In the genomic region with DNA sequence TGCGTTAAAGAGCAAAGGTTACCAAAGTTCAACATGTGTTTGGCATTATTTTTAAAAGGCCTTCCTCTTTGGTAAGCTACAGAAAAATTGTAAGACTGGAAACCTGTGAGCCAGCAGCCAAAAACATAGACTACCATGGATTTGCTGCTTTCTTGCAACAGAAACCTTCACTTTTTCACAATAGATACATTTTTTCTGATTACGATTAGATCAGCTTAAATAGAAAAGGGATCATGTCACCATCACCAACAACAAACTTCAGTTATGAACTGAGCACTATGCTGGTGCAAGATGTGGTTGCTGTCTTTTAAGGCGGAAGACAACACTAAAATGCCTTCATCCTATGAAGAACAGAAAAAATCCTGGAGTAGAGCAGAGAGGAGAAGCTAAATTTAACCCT, we compare ENCODE assay signal across 16 cellular contexts.
"Had no signal": no experiment of that assay in that cellular context is flagged by ENCODE, and none has a peak within 500 bp of the region (broad histone marks: within the 10 kb centered on the region; RNA-seq: fewer than 3 reads in every experiment).

No MANE protein-coding gene starts in this region.

- DNase-seq: activated naive CD4-positive, alpha-beta T cell treated with anti-CD3 and anti-CD28 coated beads, Interleukin-2, amount 10 ng/mL, durations not matched to agents 7 days and 5 days; activated T-cell treated with anti-CD3 and anti-CD28 coated beads for 4 hours; adrenal gland; effector CD4-positive, alpha-beta T cell; esophagus squamous epithelium; kidney; left lung; mucosa of descending colon; naive thymus-derived CD4-positive, alpha-beta T cell; nucleus accumbens; small intestine; stimulated activated naive CD8-positive, alpha-beta T cell treated with anti-CD3 and anti-CD28 coated beads, Interleukin-15, Interleukin-2, amounts not matched to agents 100 U/mL and 50 U/mL, for 24 hours; transverse colon had no signal

- H3K4me3 ChIP-seq: adrenal gland, cardiac muscle cell, esophagus squamous epithelium, gastroesophageal sphincter, left lung, mucosa of descending colon, SJSA1, transverse colon had no signal

- H3K27ac ChIP-seq: adrenal gland, cardiac muscle cell, esophagus squamous epithelium, gastroesophageal sphincter, left lung, SJSA1, transverse colon had no signal

- H3K36me3 ChIP-seq: adrenal gland, cardiac muscle cell, esophagus squamous epithelium, gastroesophageal sphincter, left lung, SJSA1, transverse colon had no signal

- H3K9me3 ChIP-seq: adrenal gland, esophagus squamous epithelium, gastroesophageal sphincter, left lung, mucosa of descending colon, SJSA1, transverse colon had no signal

- H3K4me1 ChIP-seq: adrenal gland, esophagus squamous epithelium, SJSA1 had no signal

- H3K27me3 ChIP-seq: adrenal gland, esophagus squamous epithelium, gastroesophageal sphincter, left lung, SJSA1, transverse colon had no signal
